ENCODE assay signal across 8 cellular contexts in genomic region chr21:45294509-45295291, GRCh38. TPM values are rescaled to one million over a fixed set of nuclear protein-coding genes. Genes with fewer than 3 reads are reported as not detected.
A peak's percentile ranks its signal among the peaks of the same experiment; 100 is the strongest.
DNase-seq lines count a peak whose midpoint lies in the region; ATAC-seq and TF ChIP-seq lines count a peak whose summit lies in the region.

No MANE protein-coding gene starts in this region.

- no peak for ATAC-seq in HG03025 (IDR thresholded peaks at IDR 0.05; ENCODE audit: low FRiP score, unreplicated experiment)

- intact Hi-C loops in posterior vena cava (cut with DNase I), result no loop called here

- in situ Hi-C loops in Caki2 (cut with HindIII; ENCODE audit: low pct_unique_long_range_greater_than_20kb, low sequenced_read_pairs), result no loop called here

- TF ChIP-seq CTCF in VCaP (conservative IDR thresholded peaks at IDR 0.05), result no peak

- H3K27ac ChIP-seq in VCaP, result peak overlapping the region; percentile 67

- DNase-seq in Caki2 (ENCODE audit: low read depth) (peak; percentile 54), glomerular visceral epithelial cell (ENCODE audit: extremely low spot score) (peak; percentile 93), posterior vena cava (ENCODE audit: low spot score) (peak; percentile 97), activated gamma-delta T cell (lab: John Stamatoyannopoulos, UW) (no peak), NK-92 (lab: John Stamatoyannopoulos, UW; ENCODE audit: unreplicated experiment) (no peak), NCI-H146 treated with DMSO at 0.1 percent for 48 hours (lab: John Stamatoyannopoulos, UW; ENCODE audit: unreplicated experiment) (no peak)

RNA-seq across cellular contexts. Expression of gene POFUT2, which starts 7.0 kb away (rescaled TPM):
- total RNA-seq in Caki2 (2014; rRNA removed; shearing (Covaris generic); ENCODE audit: low replicate concordance), result 35.2 and 87.3 TPM in 2 replicates
- total RNA-seq in posterior vena cava, result 10 to 100 TPM; 27.1 to 27.4 TPM

Comparison
In these comparisons a context has a peak if more than half of its experiments do, and no peak if none do; other contexts are left out.
1. DNase-seq: peak in Caki2 (single experiment), glomerular visceral epithelial cell (single experiment) and posterior vena cava (single experiment); none in activated gamma-delta T cell (single experiment), NK-92 (single experiment) and NCI-H146 treated with DMSO at 0.1 percent for 48 hours (single experiment).